Comparison of ENCODE assay signal across 10 cellular contexts in genomic region chr6:20706293-20707165, GRCh38.
A peak's percentile ranks its signal among the peaks of the same experiment; 100 is the strongest.
DNase-seq lines count a peak whose midpoint lies in the region; ATAC-seq lines count a peak whose summit lies in the region.
"Had no signal": no experiment of that assay in that cellular context is flagged by ENCODE, and none has a peak within 500 bp of the region (broad histone marks: within the 10 kb centered on the region; RNA-seq: fewer than 3 reads in every experiment).

No MANE protein-coding gene starts in this region.

- no peaks in the 10 kb centered on the region for H3K9me3 Mint-ChIP-seq in activated T-cell treated with anti-CD3 and anti-CD28 coated beads, Interleukin-2, amount 50 U/mL, for 4 hours
- H3K9me3 Mint-ChIP-seq in stimulated activated effector memory CD8-positive, alpha-beta T cell treated with anti-CD3 and anti-CD28 coated beads, Interleukin-12 subunit alpha, Interleukin-12 subunit beta, amount 100 ng/mL, for 72 hours = no peaks in the 10 kb centered on the region

- H3K27me3 Mint-ChIP-seq in activated T-cell treated with anti-CD3 and anti-CD28 coated beads, Interleukin-2, amount 50 U/mL, for 4 hours (ENCODE audit: low read depth) = no peaks in the 10 kb centered on the region

- no peak overlapping the region for H3K4me3 Mint-ChIP-seq in activated T-cell treated with anti-CD3 and anti-CD28 coated beads, Interleukin-2, amount 50 U/mL, for 4 hours
- no peak overlapping the region for H3K4me3 Mint-ChIP-seq in stimulated activated effector memory CD8-positive, alpha-beta T cell treated with anti-CD3 and anti-CD28 coated beads, Interleukin-12 subunit alpha, Interleukin-12 subunit beta, amount 100 ng/mL, for 72 hours

- H3K4me1 Mint-ChIP-seq in activated T-cell treated with anti-CD3 and anti-CD28 coated beads, Interleukin-2, amount 50 U/mL, for 4 hours (ENCODE audit: low read depth) = peaks cover 55% of the 10 kb centered on the region
- H3K4me1 Mint-ChIP-seq in stimulated activated effector memory CD8-positive, alpha-beta T cell treated with anti-CD3 and anti-CD28 coated beads, Interleukin-12 subunit alpha, Interleukin-12 subunit beta, amount 100 ng/mL, for 72 hours = peaks cover 51% of the 10 kb centered on the region

- DNase-seq in activated T-cell treated with anti-CD3 and anti-CD28 coated beads, Interleukin-2, amount 50 U/mL, for 4 hours = no peak
- DNase-seq in activated T-cell treated with anti-CD3 and anti-CD28 coated beads for 4 hours = no peak
- DNase-seq in NCI-H187 treated with DMSO at 0.1 percent for 48 hours (lab: John Stamatoyannopoulos, UW) = peak; percentile 75
- peak; percentile 79 for DNase-seq in amniotic epithelial cell (ENCODE audit: low read depth)
- DNase-seq in stimulated activated effector memory CD8-positive, alpha-beta T cell treated with anti-CD3 and anti-CD28 coated beads, Interleukin-12 subunit alpha, Interleukin-12 subunit beta, amount 100 ng/mL, for 72 hours (ENCODE audit: low spot score in 2 of 2) = no peak
- DNase-seq in activated CD8-positive, alpha-beta memory T cell treated with anti-CD3 and anti-CD28 coated beads for 24 hours = no peak
- no peak for DNase-seq in central memory CD4-positive, alpha-beta T cell
- DNase-seq: cerebellar nuclear complex, OCI-M1 had no signal

- H3K36me3 Mint-ChIP-seq in activated T-cell treated with anti-CD3 and anti-CD28 coated beads, Interleukin-2, amount 50 U/mL, for 4 hours (ENCODE audit: insufficient read depth) = no peaks in the 10 kb centered on the region
- H3K36me3 Mint-ChIP-seq in stimulated activated effector memory CD8-positive, alpha-beta T cell treated with anti-CD3 and anti-CD28 coated beads, Interleukin-12 subunit alpha, Interleukin-12 subunit beta, amount 100 ng/mL, for 72 hours = no peaks in the 10 kb centered on the region

- H3K27ac Mint-ChIP-seq in stimulated activated effector memory CD8-positive, alpha-beta T cell treated with anti-CD3 and anti-CD28 coated beads, Interleukin-12 subunit alpha, Interleukin-12 subunit beta, amount 100 ng/mL, for 72 hours = peak overlapping the region; percentile 41

- ATAC-seq in activated T-cell treated with anti-CD3 and anti-CD28 coated beads, Interleukin-2, amount 50 U/mL, for 4 hours = peak; percentile 46 to 54
- peak; percentile 84 for ATAC-seq in stimulated activated effector memory CD8-positive, alpha-beta T cell treated with anti-CD3 and anti-CD28 coated beads, Interleukin-12 subunit alpha, Interleukin-12 subunit beta, amount 100 ng/mL, for 72 hours
- no peak for ATAC-seq in HG02938 (IDR thresholded peaks at IDR 0.05; ENCODE audit: unreplicated experiment)

Comparison
In these comparisons a context has a peak if more than half of its experiments do, and no peak if none do; other contexts are left out.
1. DNase-seq: peak in NCI-H187 treated with DMSO at 0.1 percent for 48 hours (single experiment) and amniotic epithelial cell (single experiment); none in activated T-cell treated with anti-CD3 and anti-CD28 coated beads, Interleukin-2, amount 50 U/mL, for 4 hours (single experiment), activated T-cell treated with anti-CD3 and anti-CD28 coated beads for 4 hours (single experiment), stimulated activated effector memory CD8-positive, alpha-beta T cell treated with anti-CD3 and anti-CD28 coated beads, Interleukin-12 subunit alpha, Interleukin-12 subunit beta, amount 100 ng/mL, for 72 hours (0 of 2), activated CD8-positive, alpha-beta memory T cell treated with anti-CD3 and anti-CD28 coated beads for 24 hours (single experiment) and central memory CD4-positive, alpha-beta T cell (single experiment).